20 cellular contexts compared by ENCODE assay signal in the genomic region with DNA sequence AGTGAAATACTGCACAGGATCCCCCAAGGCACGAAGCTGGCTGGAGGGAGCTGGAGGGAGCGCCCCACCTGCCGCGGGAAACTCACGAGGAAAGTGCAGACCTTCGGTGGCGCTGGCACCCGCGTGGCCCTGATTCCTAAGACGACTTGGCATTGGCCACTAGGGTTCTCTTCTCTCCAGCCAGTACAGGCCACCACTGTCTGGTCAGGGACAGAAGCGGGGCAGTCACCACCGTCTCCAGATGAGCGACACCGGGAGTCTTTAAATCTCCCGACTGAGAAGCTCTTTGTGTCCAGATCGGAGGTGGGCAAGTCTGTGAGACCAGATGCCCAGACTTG. TPM values are rescaled to one million over a fixed set of nuclear protein-coding genes. Genes with fewer than 3 reads are reported as not detected.
DNase-seq lines count a peak whose midpoint lies in the region; ATAC-seq lines count a peak whose summit lies in the region.
"Had no signal": no experiment of that assay in that cellular context is flagged by ENCODE, and none has a peak within 500 bp of the region (broad histone marks: within the 10 kb centered on the region; RNA-seq: fewer than 3 reads in every experiment).

No MANE protein-coding gene starts in this region.

- no peaks in the 10 kb centered on the region for H3K36me3 Mint-ChIP-seq in activated naive CD4-positive, alpha-beta T cell treated with anti-CD3 and anti-CD28 coated beads, Interleukin-2, amount 50 U/mL, for 24 hours
- no peaks in the 10 kb centered on the region for H3K36me3 Mint-ChIP-seq in IgD-negative memory B cell
- H3K36me3 Mint-ChIP-seq in effector memory CD8-positive, alpha-beta T cell (ENCODE audit: insufficient read depth), result no peaks in the 10 kb centered on the region

- H3K9me3 Mint-ChIP-seq in activated naive CD4-positive, alpha-beta T cell treated with anti-CD3 and anti-CD28 coated beads, Interleukin-2, amount 50 U/mL, for 24 hours, result peaks cover 3% of the 10 kb centered on the region
- no peaks in the 10 kb centered on the region for H3K9me3 Mint-ChIP-seq in IgD-negative memory B cell
- no peaks in the 10 kb centered on the region for H3K9me3 Mint-ChIP-seq in effector memory CD8-positive, alpha-beta T cell

- in situ Hi-C loops in ACHN (cut with HindIII; ENCODE audit: low pct_ligation_motif_present, low pct_unique_long_range_greater_than_20kb, low sequenced_read_pairs), result no loop called here

- H3K36me3 ChIP-seq in iPS DF 6.9 (ENCODE audit: control insufficient read depth, insufficient read depth, low read length), result no peaks in the 10 kb centered on the region
- H3K36me3 ChIP-seq: brain microvascular endothelial cell, colonic mucosa, heart right ventricle, spleen, thyroid gland had no signal

- H3K27ac ChIP-seq in iPS DF 6.9 (ENCODE audit: low read length), result no peak overlapping the region
- H3K27ac ChIP-seq: brain microvascular endothelial cell, colonic mucosa, heart right ventricle, HL-60, KMS-11, spleen, thyroid gland had no signal

- H3K4me3 ChIP-seq in iPS DF 6.9 (ENCODE audit: low read length), result peak overlapping the region; percentile 2; the same call in 1 of the 2 replicates
- H3K4me3 ChIP-seq: colonic mucosa, heart right ventricle had no signal

- peaks cover 32% of the 10 kb centered on the region for H3K4me1 Mint-ChIP-seq in activated naive CD4-positive, alpha-beta T cell treated with anti-CD3 and anti-CD28 coated beads, Interleukin-2, amount 50 U/mL, for 24 hours
- peaks cover 14 to 23% (median 19%) of the 10 kb centered on the region in 3 donors for H3K4me1 Mint-ChIP-seq in IgD-negative memory B cell
- peaks cover 3 to 8% of the 10 kb centered on the region in 2 donors for H3K4me1 Mint-ChIP-seq in effector memory CD8-positive, alpha-beta T cell (ENCODE audit: low read depth in 2 of 2)

- H3K4me1 ChIP-seq in iPS DF 6.9 (ENCODE audit: control insufficient read depth, insufficient read depth, low read length), result peaks cover 1% of the 10 kb centered on the region
- H3K4me1 ChIP-seq: colonic mucosa had no signal

- no peak overlapping the region for H3K27ac Mint-ChIP-seq in activated naive CD4-positive, alpha-beta T cell treated with anti-CD3 and anti-CD28 coated beads, Interleukin-2, amount 50 U/mL, for 24 hours
- peak overlapping the region in 1 of 3 donors; percentile 13 for H3K27ac Mint-ChIP-seq in IgD-negative memory B cell
- H3K27ac Mint-ChIP-seq in effector memory CD8-positive, alpha-beta T cell, result no peak overlapping the region

- no peaks in the 10 kb centered on the region for H3K27me3 ChIP-seq in iPS DF 6.9 (ENCODE audit: control insufficient read depth, insufficient read depth, low read length)
- H3K27me3 ChIP-seq: thyroid gland had no signal

- ATAC-seq in effector memory CD8-positive, alpha-beta T cell (replicated peaks), result no peak

- WGBS in iPS DF 6.9 (ENCODE audit: insufficient coverage, insufficient read length), result no CpG with 5 or more reads among the region's 16 CpGs

- peak overlapping the region; percentile 76 for H3K4me3 Mint-ChIP-seq in activated naive CD4-positive, alpha-beta T cell treated with anti-CD3 and anti-CD28 coated beads, Interleukin-2, amount 50 U/mL, for 24 hours
- H3K4me3 Mint-ChIP-seq in IgD-negative memory B cell, result peak overlapping the region; percentile 15 to 81 (median 72)
- peak overlapping the region in 1 of 2 donors; percentile 43 for H3K4me3 Mint-ChIP-seq in effector memory CD8-positive, alpha-beta T cell

- H3K9me3 ChIP-seq in iPS DF 6.9 (ENCODE audit: control insufficient read depth, insufficient read depth, low read length), result no peaks in the 10 kb centered on the region
- H3K9me3 ChIP-seq: colonic mucosa, thyroid gland had no signal

- peaks cover 17% of the 10 kb centered on the region for H3K27me3 Mint-ChIP-seq in activated naive CD4-positive, alpha-beta T cell treated with anti-CD3 and anti-CD28 coated beads, Interleukin-2, amount 50 U/mL, for 24 hours
- H3K27me3 Mint-ChIP-seq in IgD-negative memory B cell, result peaks cover 27% of the 10 kb centered on the region
- peaks cover 36 to 48% of the 10 kb centered on the region in 2 donors for H3K27me3 Mint-ChIP-seq in effector memory CD8-positive, alpha-beta T cell

- DNase-seq in activated naive CD4-positive, alpha-beta T cell treated with anti-CD3 and anti-CD28 coated beads, Interleukin-2, amount 50 U/mL, for 16 hours, result no peak
- DNase-seq in iPS DF 6.9 (ENCODE audit: low read depth, low spot score) (no peak), retina (peak; percentile 19), HPDE6-E6E7 (ENCODE audit: extremely low spot score) (no peak), ACHN (no peak)
- no peak for DNase-seq in effector memory CD8-positive, alpha-beta T cell
- DNase-seq: activated CD4-positive, alpha-beta T cell treated with anti-CD3 and anti-CD28 coated beads, Interleukin-2, amount 50 U/mL, for 1 hour; brain microvascular endothelial cell; colonic mucosa; heart right ventricle; kidney glomerular epithelial cell; NCI-H1048; NCI-H2081; spleen had no signal

RNA-seq across cellular contexts. Expression of a gene that starts 19.2 kb away (rescaled TPM):
- 1.0 TPM for polyA plus RNA-seq in IgD-negative memory B cell
- polyA plus RNA-seq: endothelial cell of umbilical vein had no signal

RNA-seq across cellular contexts. Expression of a gene that starts 43.9 kb away (rescaled TPM):
- 14.4 TPM for polyA plus RNA-seq in IgD-negative memory B cell
- polyA plus RNA-seq: endothelial cell of umbilical vein had no signal
